Comparison of ENCODE assay signal across 1 cellular context in genomic region chr7:150420987-150421674, GRCh38.
TF ChIP-seq lines count a peak whose summit lies in the region.

No MANE protein-coding gene starts in this region.

TF ChIP-seq in GM23338, 12 proteins besides CTCF, POLR2A, EP300 and RAD21 (continued from another document):
- TF ChIP-seq ZNF462 (CRISPR knock-in tag; IDR thresholded peaks at IDR 0.05) = no peak
